ENCODE assay signal across 3 cellular contexts in genomic region chr19:35014774-35015173, GRCh38. TPM values are rescaled to one million over a fixed set of nuclear protein-coding genes. Genes with fewer than 3 reads are reported as not detected.
"Had no signal": no experiment of that assay in that cellular context is flagged by ENCODE, and none has a peak within 500 bp of the region (broad histone marks: within the 10 kb centered on the region; RNA-seq: fewer than 3 reads in every experiment).

No MANE protein-coding gene starts in this region.

RNA-seq across cellular contexts. Expression of gene HPN, which starts 26.7 kb away (rescaled TPM):
- total RNA-seq: frontal cortex had no signal
- polyA plus RNA-seq: fibroblast of lung, mammary epithelial cell had no signal
